ENCODE assay signal across 16 cellular contexts in the genomic region with DNA sequence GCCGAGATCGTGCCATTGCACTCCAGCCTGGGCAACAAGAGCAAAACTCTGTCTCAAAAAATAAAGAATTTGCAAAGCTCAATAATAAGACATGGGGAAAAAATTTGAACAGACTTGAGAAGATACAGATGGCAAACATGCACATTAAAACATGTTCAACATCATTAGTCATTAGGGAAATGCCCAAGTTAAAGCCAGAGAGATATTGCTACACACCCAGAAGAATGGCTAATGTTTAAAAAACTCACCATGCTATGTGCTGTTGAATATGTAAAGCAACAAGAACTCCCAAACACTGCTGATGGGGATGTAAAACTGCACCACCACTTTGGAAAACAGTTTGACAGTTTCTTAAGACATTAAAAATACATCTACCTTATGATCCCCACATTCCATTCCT. TPM values are rescaled to one million over a fixed set of nuclear protein-coding genes. Genes with fewer than 3 reads are reported as not detected.
DNase-seq lines count a peak whose midpoint lies in the region; ATAC-seq and TF ChIP-seq lines count a peak whose summit lies in the region.
"Had no signal": no experiment of that assay in that cellular context is flagged by ENCODE, and none has a peak within 500 bp of the region (broad histone marks: within the 10 kb centered on the region; RNA-seq: fewer than 3 reads in every experiment).

No MANE protein-coding gene starts in this region.

- H3K4me1 Mint-ChIP-seq in activated naive CD8-positive, alpha-beta T cell treated with anti-CD3 and anti-CD28 coated beads, Interleukin-2, amount 50 U/mL, for 24 hours, result no peaks in the 10 kb centered on the region
- H3K4me1 Mint-ChIP-seq in activated naive CD8-positive, alpha-beta T cell treated with anti-CD3 and anti-CD28 coated beads for 36 hours, result no peaks in the 10 kb centered on the region

- no peaks in the 10 kb centered on the region for H3K27me3 Mint-ChIP-seq in activated naive CD8-positive, alpha-beta T cell treated with anti-CD3 and anti-CD28 coated beads, Interleukin-2, amount 50 U/mL, for 24 hours
- no peaks in the 10 kb centered on the region for H3K27me3 Mint-ChIP-seq in activated naive CD8-positive, alpha-beta T cell treated with anti-CD3 and anti-CD28 coated beads for 36 hours
- H3K27me3 Mint-ChIP-seq: activated CD4-positive, alpha-beta T cell treated with anti-CD3 and anti-CD28 coated beads, Interleukin-2, amount 10 ng/mL, durations not matched to agents 7 days and 5 days; effector memory CD8-positive, alpha-beta T cell had no signal

- no peaks in the 10 kb centered on the region for H3K27me3 ChIP-seq in gastroesophageal sphincter

- no peak overlapping the region for H3K27ac ChIP-seq in gastroesophageal sphincter

- TF ChIP-seq POLR2A in gastroesophageal sphincter (IDR thresholded peaks at IDR 0.05), result no peak

- no peaks in the 10 kb centered on the region for H3K9me3 Mint-ChIP-seq in activated naive CD8-positive, alpha-beta T cell treated with anti-CD3 and anti-CD28 coated beads, Interleukin-2, amount 50 U/mL, for 24 hours
- no peaks in the 10 kb centered on the region for H3K9me3 Mint-ChIP-seq in activated naive CD8-positive, alpha-beta T cell treated with anti-CD3 and anti-CD28 coated beads for 36 hours
- H3K9me3 Mint-ChIP-seq: activated CD4-positive, alpha-beta T cell treated with anti-CD3 and anti-CD28 coated beads, Interleukin-2, amount 10 ng/mL, durations not matched to agents 7 days and 5 days; effector memory CD8-positive, alpha-beta T cell had no signal

- no peak for TF ChIP-seq EP300 in gastroesophageal sphincter (IDR thresholded peaks at IDR 0.05)

- no peak for TF ChIP-seq CTCF in gastroesophageal sphincter (IDR thresholded peaks at IDR 0.05)

- H3K4me3 Mint-ChIP-seq in activated naive CD8-positive, alpha-beta T cell treated with anti-CD3 and anti-CD28 coated beads, Interleukin-2, amount 50 U/mL, for 24 hours, result no peak overlapping the region
- no peak overlapping the region for H3K4me3 Mint-ChIP-seq in activated naive CD8-positive, alpha-beta T cell treated with anti-CD3 and anti-CD28 coated beads for 36 hours
- H3K4me3 Mint-ChIP-seq: activated CD4-positive, alpha-beta T cell treated with anti-CD3 and anti-CD28 coated beads, Interleukin-2, amount 10 ng/mL, durations not matched to agents 7 days and 5 days; effector memory CD8-positive, alpha-beta T cell had no signal

- H3K9me3 ChIP-seq in gastroesophageal sphincter, result no peaks in the 10 kb centered on the region

- DNase-seq in activated naive CD8-positive, alpha-beta T cell treated with anti-CD3 and anti-CD28 coated beads, Interleukin-2, amount 50 U/mL, for 24 hours, result no peak
- DNase-seq in activated naive CD8-positive, alpha-beta T cell treated with anti-CD3 and anti-CD28 coated beads for 36 hours, result no peak
- DNase-seq in amniotic stem cell (lab: John Stamatoyannopoulos, UW) (peak; percentile 65), NCI-H2107 treated with DMSO at 0.1 percent for 48 hours (lab: John Stamatoyannopoulos, UW; ENCODE audit: unreplicated experiment) (no peak), NCI-H1092 (lab: John Stamatoyannopoulos, UW) (no peak)
- DNase-seq: activated CD4-positive, alpha-beta T cell treated with anti-CD3 and anti-CD28 coated beads, Interleukin-2, amount 10 ng/mL, durations not matched to agents 7 days and 5 days; activated T-cell treated with anti-CD3 and anti-CD28 coated beads, Interleukin-2, amount 50 U/mL, for 48 hours; amygdala; DMS 273 treated with DMSO at 0.1 percent for 48 hours; effector memory CD8-positive, alpha-beta T cell; NCI-H2029; RPMI8226; small intestine had no signal

- H3K36me3 Mint-ChIP-seq in activated naive CD8-positive, alpha-beta T cell treated with anti-CD3 and anti-CD28 coated beads, Interleukin-2, amount 50 U/mL, for 24 hours (ENCODE audit: low read depth), result peaks cover 9% of the 10 kb centered on the region
- H3K36me3 Mint-ChIP-seq in activated naive CD8-positive, alpha-beta T cell treated with anti-CD3 and anti-CD28 coated beads for 36 hours, result peaks cover 6% of the 10 kb centered on the region

- H3K4me3 ChIP-seq in gastroesophageal sphincter, result no peak overlapping the region

- WGBS in gastroesophageal sphincter (ENCODE audit: low coverage in 1 of 2), 2 donors, result 46 to 47% methylated on average over 2 of the region's 2 CpGs

- ATAC-seq in activated naive CD8-positive, alpha-beta T cell treated with anti-CD3 and anti-CD28 coated beads, Interleukin-2, amount 50 U/mL, for 24 hours, result no peak
- ATAC-seq in gastroesophageal sphincter (peak; percentile 40), HG03439 (IDR thresholded peaks at IDR 0.05; ENCODE audit: unreplicated experiment) (no peak), GM21423 (IDR thresholded peaks at IDR 0.05; ENCODE audit: unreplicated experiment) (no peak)
- ATAC-seq: effector memory CD8-positive, alpha-beta T cell had no signal

- peaks cover 0 to 32% of the 10 kb centered on the region in 2 donors for H3K36me3 ChIP-seq in gastroesophageal sphincter

- H3K4me1 ChIP-seq in gastroesophageal sphincter, result peaks cover 0 to 25% (median 14%) of the 10 kb centered on the region in 3 donors

- H3K27ac Mint-ChIP-seq in activated naive CD8-positive, alpha-beta T cell treated with anti-CD3 and anti-CD28 coated beads, Interleukin-2, amount 50 U/mL, for 24 hours, result peak overlapping the region; percentile 60
- H3K27ac Mint-ChIP-seq in activated naive CD8-positive, alpha-beta T cell treated with anti-CD3 and anti-CD28 coated beads for 36 hours, result no peak overlapping the region
- H3K27ac Mint-ChIP-seq: activated CD4-positive, alpha-beta T cell treated with anti-CD3 and anti-CD28 coated beads, Interleukin-2, amount 10 ng/mL, durations not matched to agents 7 days and 5 days; effector memory CD8-positive, alpha-beta T cell had no signal

RNA-seq across cellular contexts. Expression of gene LRRC75B, which starts 12.6 kb away (rescaled TPM):
- 1 to 10 TPM in 1 of 2 experiments, under 1 TPM in 1; 0.91 to 1.1 TPM for total RNA-seq in activated naive CD8-positive, alpha-beta T cell treated with anti-CD3 and anti-CD28 coated beads for 36 hours
- total RNA-seq in gastroesophageal sphincter, result 10 to 100 TPM in 2 of 4 donors, 1 to 10 TPM in 2; 8.5 to 21.2 (median 14.8) TPM

RNA-seq across cellular contexts. Expression of gene GGT1, which starts 22.7 kb away (rescaled TPM):
- total RNA-seq in activated naive CD8-positive, alpha-beta T cell treated with anti-CD3 and anti-CD28 coated beads for 36 hours, result 10 to 100 TPM; 11.1 to 12.3 TPM
- total RNA-seq in gastroesophageal sphincter, result 1 to 10 TPM in 3 of 4 donors, under 1 TPM in 1; 0.47 to 5.0 (median 3.7) TPM

RNA-seq across cellular contexts. Expression of gene SNRPD3, which starts 24.5 kb away (rescaled TPM):
- 100 to 1,000 TPM; 221 to 222 TPM for total RNA-seq in activated naive CD8-positive, alpha-beta T cell treated with anti-CD3 and anti-CD28 coated beads for 36 hours
- 100 to 1,000 TPM in 3 of 4 donors, 10 to 100 TPM in 1; 98.4 to 138 (median 104) TPM for total RNA-seq in gastroesophageal sphincter

RNA-seq across cellular contexts. Expression of gene GUCD1, which starts 25.3 kb away (rescaled TPM):
- 100 to 1,000 TPM; 127 to 145 TPM for total RNA-seq in activated naive CD8-positive, alpha-beta T cell treated with anti-CD3 and anti-CD28 coated beads for 36 hours
- total RNA-seq in gastroesophageal sphincter, result 100 to 1,000 TPM; 107 to 178 (median 121) TPM

Comparison
In these comparisons a context has a peak if more than half of its experiments do, and no peak if none do; other contexts are left out.
1. RNA of gene LRRC75B, which starts 12.6 kb away (total RNA-seq): 8.5 to 21.2 TPM in gastroesophageal sphincter; 0.91 to 1.1 TPM in activated naive CD8-positive, alpha-beta T cell treated with anti-CD3 and anti-CD28 coated beads for 36 hours; every median in the first group is over 4 times any median in the second.